In the genomic region with DNA sequence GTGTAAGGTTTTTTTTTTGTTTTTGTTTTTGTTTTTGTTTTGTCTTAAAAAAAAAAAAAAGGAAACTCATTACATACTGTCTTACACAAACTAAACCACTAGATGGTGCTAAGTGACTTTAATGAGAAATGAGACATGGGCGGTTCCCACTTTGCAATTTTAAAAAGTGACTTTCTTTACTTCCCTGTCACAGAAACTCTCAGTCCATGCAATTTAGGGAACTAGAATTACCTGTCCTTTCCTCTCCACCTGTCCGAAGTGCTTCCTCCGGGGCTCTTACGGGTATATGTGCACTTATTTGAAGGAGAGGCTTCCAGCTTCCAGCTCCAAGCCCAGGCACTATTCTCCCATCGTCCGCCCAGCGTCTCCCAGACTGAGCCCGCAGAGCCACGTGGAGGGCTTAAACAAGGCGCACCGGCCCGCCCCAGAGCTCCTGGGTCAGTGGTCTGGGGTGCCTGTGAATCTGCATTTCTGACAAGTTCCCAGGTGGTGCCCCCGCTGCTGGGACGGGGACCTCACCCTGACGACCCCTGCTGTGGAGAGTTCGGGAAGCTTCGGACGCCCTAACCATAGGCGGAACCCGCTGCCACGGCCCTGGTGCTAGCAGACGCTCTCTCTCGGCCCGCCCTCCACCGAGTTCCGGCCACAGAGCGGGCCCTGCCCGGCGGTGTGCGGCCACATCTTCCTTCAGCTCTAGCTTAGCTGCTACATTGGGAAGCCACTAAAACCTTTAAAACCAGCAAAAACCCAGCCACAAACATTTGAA, we compare ENCODE assay signal across 8 cellular contexts. TPM values are rescaled to one million over a fixed set of nuclear protein-coding genes. Genes with fewer than 3 reads are reported as not detected.
DNase-seq lines count a peak whose midpoint lies in the region; ATAC-seq lines count a peak whose summit lies in the region.

No MANE protein-coding gene starts in this region.

- no peaks in the 10 kb centered on the region for H3K9me3 Mint-ChIP-seq in naive B cell

- H3K27ac Mint-ChIP-seq in naive B cell = peak overlapping the region in 5 of 6 donors; percentile 36 to 86 (median 58)

- H3K4me1 Mint-ChIP-seq in naive B cell = peaks cover 5 to 19% (median 15%) of the 10 kb centered on the region in 3 donors

- H3K36me3 Mint-ChIP-seq in naive B cell = no peaks in the 10 kb centered on the region

- ATAC-seq in GM19452 (IDR thresholded peaks at IDR 0.05; ENCODE audit: unreplicated experiment) = peak; percentile 71
- ATAC-seq in HG03558 (IDR thresholded peaks at IDR 0.05; ENCODE audit: extremely low read depth, unreplicated experiment) = peak; percentile 47
- ATAC-seq in naive B cell (ENCODE audit: low read depth in 2 of 2) = peak; percentile 84 to 85

- DNase-seq in CMK (ENCODE audit: low read depth) = peak; percentile 59
- DNase-seq in NOMO-1 treated with DMSO at 0.1 percent for 48 hours (lab: John Stamatoyannopoulos, UW; ENCODE audit: unreplicated experiment) = peak; percentile 80
- peak; percentile 69 to 73 for DNase-seq in activated T-cell treated with anti-CD3 and anti-CD28 coated beads, Interleukin-2, amount 50 U/mL, for 48 hours
- DNase-seq in fibroblast of peridontal ligament (ENCODE audit: extremely low read depth) = peak; percentile 71
- peak; percentile 65 for DNase-seq in naive B cell
- peak in 28 of 49 donors; percentile 9 to 57 (median 28) for DNase-seq in substantia nigra (lab: John Stamatoyannopoulos, UW)

- peak overlapping the region; percentile 80 to 97 (median 94) for H3K4me3 Mint-ChIP-seq in naive B cell

- peak overlapping the region; percentile 45 for H3K27ac ChIP-seq in substantia nigra (ENCODE audit: low read depth, low read length, poor library complexity, severe bottlenecking)

- peaks cover 0 to 29% (median 11%) of the 10 kb centered on the region in 3 donors for H3K27me3 Mint-ChIP-seq in naive B cell

RNA-seq across cellular contexts. Expression of a gene that starts 26.1 kb away (rescaled TPM):
- under 1 TPM in 1 of 6 donors, not detected in 5; 0.16 TPM for polyA plus RNA-seq in naive B cell (ENCODE audit: low read depth in 6 of 6)

Comparison
In these comparisons a context has a peak if more than half of its experiments do, and no peak if none do; other contexts are left out.
1. Peak in every context shown above with its lines: DNase-seq, ATAC-seq and H3K27ac ChIP-seq.
2. DNase-seq: peak in every context shown above with its lines; median percentile 80 in NOMO-1 treated with DMSO at 0.1 percent for 48 hours; 71 in activated T-cell treated with anti-CD3 and anti-CD28 coated beads, Interleukin-2, amount 50 U/mL, for 48 hours; 71 in fibroblast of peridontal ligament; 65 in naive B cell; 59 in CMK; 28 in substantia nigra.